ENCODE assay signal across 10 cellular contexts in genomic region chr15:94644433-94644832, GRCh38.
"Had no signal": no experiment of that assay in that cellular context is flagged by ENCODE, and none has a peak within 500 bp of the region (broad histone marks: within the 10 kb centered on the region; RNA-seq: fewer than 3 reads in every experiment).

No MANE protein-coding gene starts in this region.

- H3K27ac Mint-ChIP-seq: GM23338, H9, HFFc6 had no signal

- H3K9ac ChIP-seq: GM23248 had no signal

- DNase-seq: GM23248, GOT3, H7, H9, HCEC 1CT, HFFc6 had no signal

- H3K4me1 ChIP-seq: HAP-1 had no signal

- FAIRE-seq: H54 had no signal

- H3K36me3 ChIP-seq: HAP-1 had no signal

- ATAC-seq: GM23338, HCT116 had no signal

- H2AFZ ChIP-seq: GM23248, GM23338 had no signal

- H3K4me3 ChIP-seq: GM23248, GM23338, HAP-1 had no signal

- H3K9me3 ChIP-seq: HAP-1 had no signal

- H3K9me3 Mint-ChIP-seq: GM23338, H9 had no signal

- H3K4me1 Mint-ChIP-seq: GM23338, H9 had no signal

- H3K27ac ChIP-seq: GM23248 had no signal

- H3K4me2 ChIP-seq: GM23338 had no signal

- H3K4me3 Mint-ChIP-seq: GM23338, H9, HFFc6 had no signal
